In the genomic region with DNA sequence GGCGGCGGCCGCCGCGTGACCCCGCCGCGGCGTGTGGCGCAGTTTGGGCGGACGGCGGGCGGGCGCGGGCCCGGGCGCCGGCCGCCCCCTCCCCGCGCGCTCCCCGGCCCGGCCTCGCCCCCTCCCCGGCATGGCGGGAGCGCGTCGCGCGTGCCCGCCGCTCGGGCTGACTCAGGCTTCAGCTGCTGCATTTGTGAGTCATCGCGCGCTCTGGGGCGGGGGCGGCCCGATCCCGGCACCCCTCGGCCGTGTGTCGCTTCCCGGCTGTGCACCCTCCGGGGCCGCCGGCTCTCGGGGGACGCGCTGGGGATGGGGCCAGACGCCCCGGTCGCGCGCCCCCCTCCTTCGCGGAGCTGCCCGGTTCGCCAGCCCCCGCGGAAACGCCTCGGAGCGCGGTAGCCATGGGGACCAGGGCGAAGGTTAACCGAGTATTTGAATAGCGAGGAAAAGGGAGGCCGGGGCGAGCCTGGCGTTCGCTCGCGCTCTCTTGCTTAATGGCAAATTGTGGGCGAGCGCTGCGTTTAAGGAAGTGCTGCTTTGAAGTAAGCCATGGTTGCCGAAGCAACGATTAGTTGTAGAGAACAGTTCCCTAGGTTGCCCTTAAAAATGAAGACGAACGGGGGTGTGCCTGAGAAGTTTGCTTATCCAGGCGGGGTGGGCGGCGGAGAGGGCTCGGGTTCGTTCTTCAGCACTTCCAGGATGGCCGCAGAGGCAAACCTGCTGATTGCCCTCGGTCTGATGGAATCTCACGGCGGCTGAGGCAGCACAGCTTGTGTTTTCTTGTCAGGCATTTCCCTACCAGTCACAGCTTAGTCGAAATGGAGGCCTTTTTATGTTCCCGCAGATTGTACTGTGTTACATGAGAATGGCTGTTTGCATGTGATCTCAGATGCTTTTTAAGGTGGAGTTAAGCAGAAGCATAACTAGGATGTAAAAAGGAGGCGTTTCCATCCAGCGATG, we compare ENCODE assay signal across 1 cellular context.
TF ChIP-seq lines count a peak whose summit lies in the region.

No MANE protein-coding gene starts in this region.

TF ChIP-seq in HEK293, 187 proteins besides CTCF, POLR2A, EP300 and RAD21 (continued from another document):
- TF ChIP-seq, protein P1, sequence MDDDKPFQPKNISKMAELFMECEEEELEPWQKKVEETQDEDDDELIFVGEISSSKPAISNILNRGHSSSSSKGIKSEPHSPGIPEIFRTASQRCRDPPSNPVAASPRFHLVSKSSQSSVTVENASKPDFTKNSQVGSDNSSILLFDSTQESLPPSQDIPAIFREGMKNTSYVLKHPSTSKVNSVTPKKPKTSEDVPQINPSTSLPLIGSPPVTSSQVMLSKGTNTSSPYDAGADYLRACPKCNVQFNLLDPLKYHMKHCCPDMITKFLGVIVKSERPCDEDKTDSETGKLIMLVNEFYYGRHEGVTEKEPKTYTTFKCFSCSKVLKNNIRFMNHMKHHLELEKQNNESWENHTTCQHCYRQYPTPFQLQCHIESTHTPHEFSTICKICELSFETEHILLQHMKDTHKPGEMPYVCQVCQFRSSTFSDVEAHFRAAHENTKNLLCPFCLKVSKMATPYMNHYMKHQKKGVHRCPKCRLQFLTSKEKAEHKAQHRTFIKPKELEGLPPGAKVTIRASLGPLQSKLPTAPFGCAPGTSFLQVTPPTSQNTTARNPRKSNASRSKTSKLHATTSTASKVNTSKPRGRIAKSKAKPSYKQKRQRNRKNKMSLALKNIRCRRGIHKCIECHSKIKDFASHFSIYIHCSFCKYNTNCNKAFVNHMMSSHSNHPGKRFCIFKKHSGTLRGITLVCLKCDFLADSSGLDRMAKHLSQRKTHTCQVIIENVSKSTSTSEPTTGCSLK (tag by site-specific recombination; IDR thresholded peaks at IDR 0.05), result no peak
- no peak for TF ChIP-seq ZNF239 (tag by site-specific recombination; IDR thresholded peaks at IDR 0.05)
- no peak for TF ChIP-seq ZNF311 (tag by site-specific recombination; IDR thresholded peaks at IDR 0.05; ENCODE audit: borderline replicate concordance)
- 0 out of 2 replicates have a peak, but pooled peaks have one; percentile 28 for TF ChIP-seq ZNF335 (tag by site-specific recombination; conservative IDR thresholded peaks at IDR 0.05)
- 0 out of 2 replicates have a peak, but pooled peaks have one; percentile 42 for TF ChIP-seq ZNF324 (tag by site-specific recombination; IDR thresholded peaks at IDR 0.05)
- TF ChIP-seq, protein P2, sequence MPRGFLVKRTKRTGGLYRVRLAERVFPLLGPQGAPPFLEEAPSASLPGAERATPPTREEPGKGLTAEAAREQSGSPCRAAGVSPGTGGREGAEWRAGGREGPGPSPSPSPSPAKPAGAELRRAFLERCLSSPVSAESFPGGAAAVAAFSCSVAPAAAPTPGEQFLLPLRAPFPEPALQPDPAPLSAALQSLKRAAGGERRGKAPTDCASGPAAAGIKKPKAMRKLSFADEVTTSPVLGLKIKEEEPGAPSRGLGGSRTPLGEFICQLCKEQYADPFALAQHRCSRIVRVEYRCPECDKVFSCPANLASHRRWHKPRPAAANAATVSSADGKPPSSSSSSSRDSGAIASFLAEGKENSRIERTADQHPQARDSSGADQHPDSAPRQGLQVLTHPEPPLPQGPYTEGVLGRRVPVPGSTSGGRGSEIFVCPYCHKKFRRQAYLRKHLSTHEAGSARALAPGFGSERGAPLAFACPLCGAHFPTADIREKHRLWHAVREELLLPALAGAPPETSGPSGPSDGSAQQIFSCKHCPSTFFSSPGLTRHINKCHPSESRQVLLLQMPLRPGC (tag by site-specific recombination; IDR thresholded peaks at IDR 0.05), result 0 out of 2 replicates have a peak, but pooled peaks have one; percentile 30
- TF ChIP-seq ZNF10 (tag by site-specific recombination; IDR thresholded peaks at IDR 0.05), result no peak
- TF ChIP-seq, protein P3, sequence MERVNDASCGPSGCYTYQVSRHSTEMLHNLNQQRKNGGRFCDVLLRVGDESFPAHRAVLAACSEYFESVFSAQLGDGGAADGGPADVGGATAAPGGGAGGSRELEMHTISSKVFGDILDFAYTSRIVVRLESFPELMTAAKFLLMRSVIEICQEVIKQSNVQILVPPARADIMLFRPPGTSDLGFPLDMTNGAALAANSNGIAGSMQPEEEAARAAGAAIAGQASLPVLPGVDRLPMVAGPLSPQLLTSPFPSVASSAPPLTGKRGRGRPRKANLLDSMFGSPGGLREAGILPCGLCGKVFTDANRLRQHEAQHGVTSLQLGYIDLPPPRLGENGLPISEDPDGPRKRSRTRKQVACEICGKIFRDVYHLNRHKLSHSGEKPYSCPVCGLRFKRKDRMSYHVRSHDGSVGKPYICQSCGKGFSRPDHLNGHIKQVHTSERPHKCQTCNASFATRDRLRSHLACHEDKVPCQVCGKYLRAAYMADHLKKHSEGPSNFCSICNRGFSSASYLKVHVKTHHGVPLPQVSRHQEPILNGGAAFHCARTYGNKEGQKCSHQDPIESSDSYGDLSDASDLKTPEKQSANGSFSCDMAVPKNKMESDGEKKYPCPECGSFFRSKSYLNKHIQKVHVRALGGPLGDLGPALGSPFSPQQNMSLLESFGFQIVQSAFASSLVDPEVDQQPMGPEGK (tag by site-specific recombination; IDR thresholded peaks at IDR 0.05), result peak; percentile 27; the same call in 1 of the 2 replicates
- peak; percentile 13; the same call in 1 of the 2 replicates for TF ChIP-seq IKZF3 (tag by site-specific recombination; IDR thresholded peaks at IDR 0.05)
- peak; percentile 30; the same call in 1 of the 2 replicates for TF ChIP-seq ZIC2 (tag by site-specific recombination; IDR thresholded peaks at IDR 0.05)
- no peak for TF ChIP-seq SP2 (tag by site-specific recombination; IDR thresholded peaks at IDR 0.05)
- TF ChIP-seq ZNF2 (tag by site-specific recombination; IDR thresholded peaks at IDR 0.05), result 0 out of 2 replicates have a peak, but pooled peaks have one; percentile 18
- TF ChIP-seq, protein P4, sequence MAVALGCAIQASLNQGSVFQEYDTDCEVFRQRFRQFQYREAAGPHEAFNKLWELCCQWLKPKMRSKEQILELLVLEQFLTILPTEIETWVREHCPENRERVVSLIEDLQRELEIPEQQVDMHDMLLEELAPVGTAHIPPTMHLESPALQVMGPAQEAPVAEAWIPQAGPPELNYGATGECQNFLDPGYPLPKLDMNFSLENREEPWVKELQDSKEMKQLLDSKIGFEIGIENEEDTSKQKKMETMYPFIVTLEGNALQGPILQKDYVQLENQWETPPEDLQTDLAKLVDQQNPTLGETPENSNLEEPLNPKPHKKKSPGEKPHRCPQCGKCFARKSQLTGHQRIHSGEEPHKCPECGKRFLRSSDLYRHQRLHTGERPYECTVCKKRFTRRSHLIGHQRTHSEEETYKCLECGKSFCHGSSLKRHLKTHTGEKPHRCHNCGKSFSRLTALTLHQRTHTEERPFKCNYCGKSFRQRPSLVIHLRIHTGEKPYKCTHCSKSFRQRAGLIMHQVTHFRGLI (tag by site-specific recombination; IDR thresholded peaks at IDR 0.05), result peak; percentile 26; the same call in 1 of the 2 replicates
- TF ChIP-seq ZNF76 (tag by site-specific recombination; IDR thresholded peaks at IDR 0.05; ENCODE audit: borderline replicate concordance, low read depth), result peak; percentile 34; the same call in 1 of the 2 replicates
- TF ChIP-seq ZNF660 (tag by site-specific recombination; IDR thresholded peaks at IDR 0.05), result peak; percentile 24
- TF ChIP-seq ZNF37A (tag by site-specific recombination; IDR thresholded peaks at IDR 0.05), result no peak
- TF ChIP-seq ZNF830 (tag by site-specific recombination; IDR thresholded peaks at IDR 0.05; ENCODE audit: low read depth), result no peak
- TF ChIP-seq YY1 (tag by site-specific recombination; IDR thresholded peaks at IDR 0.05), result no peak
- TF ChIP-seq, protein P5, sequence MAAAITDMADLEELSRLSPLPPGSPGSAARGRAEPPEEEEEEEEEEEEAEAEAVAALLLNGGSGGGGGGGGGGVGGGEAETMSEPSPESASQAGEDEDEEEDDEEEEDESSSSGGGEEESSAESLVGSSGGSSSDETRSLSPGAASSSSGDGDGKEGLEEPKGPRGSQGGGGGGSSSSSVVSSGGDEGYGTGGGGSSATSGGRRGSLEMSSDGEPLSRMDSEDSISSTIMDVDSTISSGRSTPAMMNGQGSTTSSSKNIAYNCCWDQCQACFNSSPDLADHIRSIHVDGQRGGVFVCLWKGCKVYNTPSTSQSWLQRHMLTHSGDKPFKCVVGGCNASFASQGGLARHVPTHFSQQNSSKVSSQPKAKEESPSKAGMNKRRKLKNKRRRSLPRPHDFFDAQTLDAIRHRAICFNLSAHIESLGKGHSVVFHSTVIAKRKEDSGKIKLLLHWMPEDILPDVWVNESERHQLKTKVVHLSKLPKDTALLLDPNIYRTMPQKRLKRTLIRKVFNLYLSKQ (tag by site-specific recombination; IDR thresholded peaks at IDR 0.05; ENCODE audit: borderline replicate concordance), result no peak
- no peak for TF ChIP-seq ZNF664 (tag by site-specific recombination; IDR thresholded peaks at IDR 0.05)
- TF ChIP-seq ZNF394 (tag by site-specific recombination; IDR thresholded peaks at IDR 0.05; ENCODE audit: borderline replicate concordance), result 0 out of 2 replicates have a peak, but pooled peaks have one; percentile 30
- TF ChIP-seq ZNF155 (tag by site-specific recombination; IDR thresholded peaks at IDR 0.05), result no peak
TF ChIP-seq in HEK293: peak in this region for 17.
